ENCODE assay signal across 1 cellular context in the genomic region with DNA sequence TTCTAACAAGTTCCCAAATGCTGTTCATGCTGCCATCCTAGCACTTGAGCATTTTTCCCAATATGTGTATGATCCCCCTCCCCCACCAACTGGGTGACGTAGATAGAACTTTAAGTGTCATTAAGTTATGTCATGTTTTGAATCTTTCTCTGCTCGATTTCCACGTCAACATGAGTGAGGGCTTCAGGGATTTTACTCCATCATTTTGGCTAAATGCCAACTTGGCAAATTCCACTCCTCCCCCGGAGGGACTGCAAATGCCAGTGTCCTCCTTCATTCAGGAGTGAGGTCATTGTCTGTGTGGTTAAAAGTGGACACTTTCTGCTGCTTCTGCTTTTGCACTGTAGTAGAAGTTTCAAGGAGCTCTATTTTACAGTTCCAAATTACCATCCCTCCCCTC.
TF ChIP-seq lines count a peak whose summit lies in the region.

No MANE protein-coding gene starts in this region.

TF ChIP-seq in HEK293, 187 proteins besides CTCF, POLR2A, EP300 and RAD21 (continued from another document):
- TF ChIP-seq, protein P1, sequence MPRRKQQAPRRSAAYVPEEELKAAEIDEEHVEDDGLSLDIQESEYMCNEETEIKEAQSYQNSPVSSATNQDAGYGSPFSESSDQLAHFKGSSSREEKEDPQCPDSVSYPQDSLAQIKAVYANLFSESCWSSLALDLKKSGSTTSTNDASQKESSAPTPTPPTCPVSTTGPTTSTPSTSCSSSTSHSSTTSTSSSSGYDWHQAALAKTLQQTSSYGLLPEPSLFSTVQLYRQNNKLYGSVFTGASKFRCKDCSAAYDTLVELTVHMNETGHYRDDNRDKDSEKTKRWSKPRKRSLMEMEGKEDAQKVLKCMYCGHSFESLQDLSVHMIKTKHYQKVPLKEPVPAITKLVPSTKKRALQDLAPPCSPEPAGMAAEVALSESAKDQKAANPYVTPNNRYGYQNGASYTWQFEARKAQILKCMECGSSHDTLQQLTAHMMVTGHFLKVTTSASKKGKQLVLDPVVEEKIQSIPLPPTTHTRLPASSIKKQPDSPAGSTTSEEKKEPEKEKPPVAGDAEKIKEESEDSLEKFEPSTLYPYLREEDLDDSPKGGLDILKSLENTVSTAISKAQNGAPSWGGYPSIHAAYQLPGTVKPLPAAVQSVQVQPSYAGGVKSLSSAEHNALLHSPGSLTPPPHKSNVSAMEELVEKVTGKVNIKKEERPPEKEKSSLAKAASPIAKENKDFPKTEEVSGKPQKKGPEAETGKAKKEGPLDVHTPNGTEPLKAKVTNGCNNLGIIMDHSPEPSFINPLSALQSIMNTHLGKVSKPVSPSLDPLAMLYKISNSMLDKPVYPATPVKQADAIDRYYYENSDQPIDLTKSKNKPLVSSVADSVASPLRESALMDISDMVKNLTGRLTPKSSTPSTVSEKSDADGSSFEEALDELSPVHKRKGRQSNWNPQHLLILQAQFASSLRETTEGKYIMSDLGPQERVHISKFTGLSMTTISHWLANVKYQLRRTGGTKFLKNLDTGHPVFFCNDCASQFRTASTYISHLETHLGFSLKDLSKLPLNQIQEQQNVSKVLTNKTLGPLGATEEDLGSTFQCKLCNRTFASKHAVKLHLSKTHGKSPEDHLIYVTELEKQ (tag by site-specific recombination; IDR thresholded peaks at IDR 0.05; ENCODE audit: borderline replicate concordance) = peak; percentile 38; the same call in 1 of the 2 replicates
- TF ChIP-seq HOXA7 (CRISPR knock-in tag; IDR thresholded peaks at IDR 0.05; ENCODE audit: borderline replicate concordance) (no peak), ZXDB (tag by site-specific recombination; IDR thresholded peaks at IDR 0.05) (peak; percentile 18; the same call in 1 of the 2 replicates), ZNF701 (tag by site-specific recombination; IDR thresholded peaks at IDR 0.05) (no peak), FEZF1 (tag by site-specific recombination; IDR thresholded peaks at IDR 0.05) (peak; percentile 88), ZEB2 (tag by site-specific recombination; IDR thresholded peaks at IDR 0.05) (peak; percentile 63), ZNF132 (tag by site-specific recombination; IDR thresholded peaks at IDR 0.05; ENCODE audit: borderline replicate concordance) (no peak), GLIS1 (tag by site-specific recombination; IDR thresholded peaks at IDR 0.05) (peak; percentile 10; the same call in 1 of the 2 replicates), ZNF292 (tag by site-specific recombination; IDR thresholded peaks at IDR 0.05; ENCODE audit: borderline replicate concordance, low read depth) (no peak), ZNF561 (tag by site-specific recombination; IDR thresholded peaks at IDR 0.05; ENCODE audit: borderline replicate concordance) (peak; percentile 56; the same call in 1 of the 2 replicates), ZNF558 (tag by site-specific recombination; IDR thresholded peaks at IDR 0.05) (peak; percentile 63; the same call in 1 of the 2 replicates)
- TF ChIP-seq, protein P2, sequence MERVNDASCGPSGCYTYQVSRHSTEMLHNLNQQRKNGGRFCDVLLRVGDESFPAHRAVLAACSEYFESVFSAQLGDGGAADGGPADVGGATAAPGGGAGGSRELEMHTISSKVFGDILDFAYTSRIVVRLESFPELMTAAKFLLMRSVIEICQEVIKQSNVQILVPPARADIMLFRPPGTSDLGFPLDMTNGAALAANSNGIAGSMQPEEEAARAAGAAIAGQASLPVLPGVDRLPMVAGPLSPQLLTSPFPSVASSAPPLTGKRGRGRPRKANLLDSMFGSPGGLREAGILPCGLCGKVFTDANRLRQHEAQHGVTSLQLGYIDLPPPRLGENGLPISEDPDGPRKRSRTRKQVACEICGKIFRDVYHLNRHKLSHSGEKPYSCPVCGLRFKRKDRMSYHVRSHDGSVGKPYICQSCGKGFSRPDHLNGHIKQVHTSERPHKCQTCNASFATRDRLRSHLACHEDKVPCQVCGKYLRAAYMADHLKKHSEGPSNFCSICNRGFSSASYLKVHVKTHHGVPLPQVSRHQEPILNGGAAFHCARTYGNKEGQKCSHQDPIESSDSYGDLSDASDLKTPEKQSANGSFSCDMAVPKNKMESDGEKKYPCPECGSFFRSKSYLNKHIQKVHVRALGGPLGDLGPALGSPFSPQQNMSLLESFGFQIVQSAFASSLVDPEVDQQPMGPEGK (tag by site-specific recombination; IDR thresholded peaks at IDR 0.05) = peak; percentile 29; the same call in 1 of the 2 replicates
TF ChIP-seq in HEK293: peak in this region for 24.
